ENCODE assay signal across 8 cellular contexts in the genomic region with DNA sequence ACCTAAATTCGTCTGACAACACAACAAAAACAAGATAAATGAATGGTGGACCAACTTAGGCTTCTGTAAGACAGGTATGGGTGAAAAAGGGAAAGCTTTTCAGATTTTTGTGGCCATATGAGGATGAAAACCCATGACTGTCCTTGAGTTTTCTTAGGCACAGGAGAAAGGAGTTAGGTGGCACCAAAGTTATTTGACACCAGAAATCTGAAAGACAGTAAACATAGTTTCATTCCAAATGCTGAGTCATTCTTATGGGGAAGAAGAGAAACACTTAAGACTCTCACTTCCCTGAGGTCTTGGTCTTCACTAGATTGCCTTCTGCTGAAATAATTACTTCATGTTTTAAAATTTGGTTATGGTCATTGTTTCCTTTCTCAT. TPM values are rescaled to one million over a fixed set of nuclear protein-coding genes. Genes with fewer than 3 reads are reported as not detected.
DNase-seq lines count a peak whose midpoint lies in the region; ATAC-seq, FAIRE-seq and TF ChIP-seq lines count a peak whose summit lies in the region.

No MANE protein-coding gene starts in this region.

- no peaks in the 10 kb centered on the region for H3K27me3 ChIP-seq in H7 (ENCODE audit: control insufficient read depth, insufficient read depth, low read length)
- no peaks in the 10 kb centered on the region for H3K27me3 ChIP-seq in K562 (ENCODE audit: control insufficient read depth in 2 of 2, insufficient read depth in 2 of 2, low read length in 2 of 2)
- no peaks in the 10 kb centered on the region for H3K27me3 ChIP-seq in WERI-Rb-1 (ENCODE audit: insufficient read depth, low read depth, severe bottlenecking)

- TF ChIP-seq CTCF in K562 (IDR thresholded peaks at IDR 0.05 in 2 of 3, conservative IDR thresholded peaks at IDR 0.05 in 1 of 3; ENCODE audit: insufficient read depth in 2 of 3, low read depth in 1 of 3, low read length in 3 of 3) (peak in 1 of 3 experiments; percentile 9; a peak in 1 of 6 replicates), WERI-Rb-1 (IDR thresholded peaks at IDR 0.05; ENCODE audit: low read depth, low read length) (no peak)

- WGBS in K562 (ENCODE audit: insufficient coverage, low coverage, missing lambda C conversion rate): 19% methylated on average over 1 of the region's 1 CpG

- H3K9me1 ChIP-seq in K562 (ENCODE audit: control insufficient read depth, insufficient read depth, low read length): no peaks in the 10 kb centered on the region

- peak; percentile 83 for ATAC-seq in K562

- no peak for TF ChIP-seq RAD21 in K562 (CRISPR knock-in tag; conservative IDR thresholded peaks at IDR 0.05 in 1 of 2, IDR thresholded peaks at IDR 0.05 in 1 of 2)

- no peak overlapping the region for H3K9ac ChIP-seq in K562 (ENCODE audit: insufficient read depth in 1 of 2, low read depth in 2 of 2, low read length in 2 of 2)

- TF ChIP-seq EP300 in K562 (IDR thresholded peaks at IDR 0.05; ENCODE audit: low read length): peak; percentile 60

- no peak overlapping the region for H3K4me3 ChIP-seq in H7 (ENCODE audit: insufficient read depth, low read depth, low read length)
- no peak overlapping the region for H3K4me3 ChIP-seq in K562
- H3K4me3 ChIP-seq in WERI-Rb-1 (ENCODE audit: low read depth, low read length): no peak overlapping the region

- POLR2A ChIA-PET in K562 (lab: Yijun Ruan, JAX) (interaction anchor here (0.7 to 1.4 kb wide), 3 partner anchors 19 to 96 kb away, joined by 3 to 4 read pairs (median 3); no protein-coding TSS in a partner anchor), HEK293T (lab: Yijun Ruan, JAX) (interaction anchor here (1.0 kb wide), 1 partner anchor 90 kb away, joined by 4 read pairs; no protein-coding TSS in a partner anchor)

- peak; percentile 89 for FAIRE-seq in GM18507 (lab: Jason Lieb, UNC)
- FAIRE-seq in K562 (lab: Jason Lieb, UNC): peak; percentile 86

- peak overlapping the region; percentile 15; the same call in 1 of the 2 replicates for H3K4me2 ChIP-seq in K562 (ENCODE audit: insufficient read depth, low read length)

- no TSS peak for BruUV-seq in K562 (replicated peaks; lab: Mats Ljungman, UMichigan)

- TF ChIP-seq POLR2A in K562 (conservative IDR thresholded peaks at IDR 0.05): no peak

- H3K36me3 ChIP-seq in H7 (replicated peaks; ENCODE audit: control insufficient read depth, insufficient read depth, low read length) (no peaks in the 10 kb centered on the region), K562 (ENCODE audit: control insufficient read depth, insufficient read depth, low read length) (no peaks in the 10 kb centered on the region), WERI-Rb-1 (peaks cover 4% of the 10 kb centered on the region; the same call in 1 of the 2 replicates)

- peak overlapping the region; percentile 82 for H2AFZ ChIP-seq in K562 (ENCODE audit: low read depth, low read length)

- H3K9me3 ChIP-seq in K562 (replicated peaks; ENCODE audit: control insufficient read depth, insufficient read depth, low read depth, low read length) (no peaks in the 10 kb centered on the region), WERI-Rb-1 (ENCODE audit: severe bottlenecking) (no peaks in the 10 kb centered on the region)

- DNase-seq in GM18507 (ENCODE audit: extremely low spot score, insufficient read length, low read depth) (peak; percentile 37), H7 (peak; percentile 16), LHCN-M2 (ENCODE audit: low read depth) (peak; percentile 72), K562 (ENCODE audit: extremely low read depth in 1 of 4, low spot score in 3 of 4) (peak; percentile 45 to 72 (median 56)), renal cortical epithelial cell (ENCODE audit: low read depth) (peak; percentile 89), HEK293T (ENCODE audit: extremely low spot score) (no peak), WERI-Rb-1 (no peak), NCI-H128 (lab: John Stamatoyannopoulos, UW; ENCODE audit: unreplicated experiment) (no peak)

- CTCF ChIA-PET in K562 (lab: Yijun Ruan, JAX; ENCODE audit: low intra/inter-chr PET ratio): no interaction called here
- CTCF ChIA-PET in HEK293T (lab: Yijun Ruan, JAX): interaction anchor here (0.6 kb wide), 1 partner anchor 297 kb away, joined by 3 read pairs; no protein-coding TSS in a partner anchor

- intact Hi-C loops in K562 (cut with micrococcal nuclease): loop anchor here (10.0 kb wide), 1 partner anchor 154 kb away; no protein-coding TSS in a partner anchor

- in situ Hi-C loops in K562 (cut with MboI): no loop called here

- H3K27ac ChIP-seq in K562 (ENCODE audit: extremely low read depth, low read depth, low read length) (peak overlapping the region; percentile 69), WERI-Rb-1 (no peak overlapping the region)

- H3K79me2 ChIP-seq in K562 (ENCODE audit: control insufficient read depth, insufficient read depth, low read length): no peaks in the 10 kb centered on the region

- peaks cover 7 to 17% of the 10 kb centered on the region in 2 experiments for H3K4me1 ChIP-seq in K562 (replicated peaks in 1 of 2; ENCODE audit: control insufficient read depth in 2 of 2, insufficient read depth in 2 of 2, low read length in 2 of 2)

- no peaks in the 10 kb centered on the region for H4K20me1 ChIP-seq in K562 (replicated peaks; ENCODE audit: control insufficient read depth, insufficient read depth, low read length)

TF ChIP-seq in K562, 482 proteins besides CTCF, POLR2A, EP300 and RAD21 (continues in another document):
- TF ChIP-seq ZNF766 (CRISPR knock-in tag; conservative IDR thresholded peaks at IDR 0.05) (peak; percentile 69; the same call in 1 of the 2 replicates), ZC3H11A (IDR thresholded peaks at IDR 0.05; ENCODE audit: low read depth, low read length) (no peak), IFI16 (CRISPR knock-in tag; IDR thresholded peaks at IDR 0.05) (no peak), NBN (IDR thresholded peaks at IDR 0.05; ENCODE audit: low read depth) (0 out of 2 replicates have a peak, but pooled peaks have one; percentile 19), C11orf30 (IDR thresholded peaks at IDR 0.05; ENCODE audit: low read depth) (peak; percentile 96), RCOR1 (IDR thresholded peaks at IDR 0.05; ENCODE audit: borderline replicate concordance in 1 of 2, low read depth in 2 of 2, low read length in 2 of 2) (peak in 1 of 2 experiments; percentile 40; a peak in 1 of 4 replicates), SMAD4 (CRISPR knock-in tag; conservative IDR thresholded peaks at IDR 0.05) (0 out of 2 replicates have a peak, but pooled peaks have one; percentile 36)

TF ChIP-seq in HEK293T, 16 proteins besides CTCF, POLR2A, EP300 and RAD21:
- TF ChIP-seq SUZ12 (IDR thresholded peaks at IDR 0.05) (no peak), ZNF384 (IDR thresholded peaks at IDR 0.05) (no peak), SP1 (IDR thresholded peaks at IDR 0.05) (no peak), NFRKB (IDR thresholded peaks at IDR 0.05) (no peak), ELF4 (IDR thresholded peaks at IDR 0.05) (no peak), LEF1 (IDR thresholded peaks at IDR 0.05; ENCODE audit: borderline replicate concordance) (no peak), ARNT (IDR thresholded peaks at IDR 0.05) (no peak)

RNA-seq across cellular contexts. Expression of gene GPD2, which starts 5.2 kb away (rescaled TPM):
- 49.7 and 58.1 TPM in 2 replicates for total RNA-seq in H7 (2014; rRNA removed; shearing (Covaris generic))
- total RNA-seq in LHCN-M2 (2014; rRNA removed) (114 and 131 TPM in 2 replicates), K562 (2014; rRNA removed) (19.0 and 21.7 TPM in 2 replicates), K562 (2014; rRNA removed; fragmentation: Illumina TruSeq; extraction: Trizol) (28.3 and 30.7 TPM in 2 replicates), K562 (2015; rRNA removed; fragmentation: Illumina TruSeq; extraction: Trizol) (32.4 and 34.8 TPM in 2 replicates), K562 (2021) (18.0 and 24.4 TPM in 2 replicates), renal cortical epithelial cell (46.9 and 117 TPM in 2 replicates)
- polyA plus RNA-seq in LHCN-M2 (2012): 14.3 TPM
- total RNA-seq in K562 (2011; cell fraction: chromatin; rRNA removed; ENCODE audit: low replicate concordance): 14.2 and 23.6 TPM in 2 replicates
- total RNA-seq in K562 (2011; cell fraction: nucleolus; rRNA removed): 4.8 and 8.7 TPM in 2 replicates
- total RNA-seq in K562 (2011; cell fraction: nucleoplasm; rRNA removed): 10.3 and 12.5 TPM in 2 replicates
- polyA plus RNA-seq in K562 (2011; rRNA removed) (12.9 and 15.1 TPM in 2 replicates), K562 (2014; fragmentation: Illumina TruSeq; extraction: Trizol) (24.9 and 39.2 TPM in 2 replicates), K562 (2014; fragmentation: Nextera tagmentation; extraction: Ambion mirVana) (1 to 10 TPM; 5.2 to 6.0 TPM), K562 (2014; rRNA removed) (13.2 and 13.8 TPM in 2 replicates)
- polyA plus RNA-seq in K562 (2011; cell fraction: cytosol; rRNA removed): 5.0 and 9.3 TPM in 2 replicates
- 9.5 and 11.1 TPM in 2 replicates for polyA plus RNA-seq in K562 (2011; cell fraction: nucleus; rRNA removed)
- 15.4 and 15.6 TPM in 2 replicates for polyA plus RNA-seq in K562 (2012)
- polyA minus RNA-seq in K562 (2011; rRNA and poly(A)+ RNA removed): 68.5 and 72.9 TPM in 2 replicates
- 28.3 and 29.2 TPM in 2 replicates for polyA minus RNA-seq in K562 (2011; cell fraction: cytosol; rRNA and poly(A)+ RNA removed)
- polyA minus RNA-seq in K562 (2011; cell fraction: nucleus; rRNA and poly(A)+ RNA removed): 11.4 and 22.7 TPM in 2 replicates

Comparison
In these comparisons a context has a peak if more than half of its experiments do, and no peak if none do; other contexts are left out.
1. DNase-seq: peak in GM18507 (single experiment), H7 (single experiment), LHCN-M2 (single experiment), K562 (4 of 4) and renal cortical epithelial cell (single experiment); none in HEK293T (single experiment), WERI-Rb-1 (single experiment) and NCI-H128 (single experiment).